1 cellular context compared by ENCODE assay signal in genomic region chr1:86052948-86053698, GRCh38.
A peak's percentile ranks its signal among the peaks of the same experiment; 100 is the strongest.
TF ChIP-seq lines count a peak whose summit lies in the region.

No MANE protein-coding gene starts in this region.

TF ChIP-seq in IMR-90, 13 proteins besides CTCF, POLR2A, EP300 and RAD21 (continued from another document):
- TF ChIP-seq FOS (IDR thresholded peaks at IDR 0.05; ENCODE audit: low read depth, low read length) (no peak), MAZ (IDR thresholded peaks at IDR 0.05; ENCODE audit: borderline replicate concordance, low read depth, low read length) (no peak), MAFK (IDR thresholded peaks at IDR 0.05; ENCODE audit: low read depth, low read length) (0 out of 2 replicates have a peak, but pooled peaks have one; percentile 4)
